Comparison of ENCODE assay signal across 10 cellular contexts in genomic region chr1:116232989-116233514, GRCh38.
DNase-seq lines count a peak whose midpoint lies in the region; ATAC-seq lines count a peak whose summit lies in the region.
"Had no signal": no experiment of that assay in that cellular context is flagged by ENCODE, and none has a peak within 500 bp of the region (broad histone marks: within the 10 kb centered on the region; RNA-seq: fewer than 3 reads in every experiment).

No MANE protein-coding gene starts in this region.

- peak; percentile 49 for ATAC-seq in central memory CD8-positive, alpha-beta T cell (replicated peaks; ENCODE audit: extremely low read depth, poor library complexity, severe bottlenecking)
- ATAC-seq: activated CD8-positive, alpha-beta memory T cell treated with anti-CD3 and anti-CD28 coated beads, Interleukin-2, amount 10 ng/mL, durations not matched to agents 7 days and 5 days had no signal

- H3K27me3 Mint-ChIP-seq in central memory CD8-positive, alpha-beta T cell: peaks cover 13% of the 10 kb centered on the region
- H3K27me3 Mint-ChIP-seq: activated CD8-positive, alpha-beta memory T cell treated with anti-CD3 and anti-CD28 coated beads, Interleukin-2, amount 10 ng/mL, durations not matched to agents 7 days and 5 days had no signal

- H3K36me3 Mint-ChIP-seq in central memory CD8-positive, alpha-beta T cell (ENCODE audit: insufficient read depth): no peaks in the 10 kb centered on the region
- H3K36me3 Mint-ChIP-seq: activated CD8-positive, alpha-beta memory T cell treated with anti-CD3 and anti-CD28 coated beads, Interleukin-2, amount 10 ng/mL, durations not matched to agents 7 days and 5 days had no signal

- H3K4me1 Mint-ChIP-seq in central memory CD8-positive, alpha-beta T cell: peaks cover 13% of the 10 kb centered on the region
- H3K4me1 Mint-ChIP-seq: activated CD8-positive, alpha-beta memory T cell treated with anti-CD3 and anti-CD28 coated beads, Interleukin-2, amount 10 ng/mL, durations not matched to agents 7 days and 5 days had no signal

- no peak overlapping the region for H3K4me3 Mint-ChIP-seq in central memory CD8-positive, alpha-beta T cell
- H3K4me3 Mint-ChIP-seq: activated CD8-positive, alpha-beta memory T cell treated with anti-CD3 and anti-CD28 coated beads, Interleukin-2, amount 10 ng/mL, durations not matched to agents 7 days and 5 days had no signal

- DNase-seq in activated T-cell treated with anti-CD3 and anti-CD28 coated beads, Interleukin-2, amount 50 U/mL, for 1 hour: peak; percentile 27
- DNase-seq in activated T-cell treated with anti-CD3 and anti-CD28 coated beads, Interleukin-2, amount 50 U/mL, for 48 hours: no peak
- peak; percentile 20 for DNase-seq in M059J (ENCODE audit: low read depth)
- no peak for DNase-seq in central memory CD8-positive, alpha-beta T cell (ENCODE audit: low spot score in 2 of 2)
- peak; percentile 69 for DNase-seq in renal cortical epithelial cell (ENCODE audit: low read depth)
- no peak for DNase-seq in effector CD8-positive, alpha-beta T cell (lab: John Stamatoyannopoulos, UW)
- DNase-seq in superior temporal gyrus (ENCODE audit: extremely low spot score): no peak
- no peak for DNase-seq in SKM-1 treated with dmso at 0.1 percent for 144 hours (lab: John Stamatoyannopoulos, UW; ENCODE audit: unreplicated experiment)
- DNase-seq: activated CD8-positive, alpha-beta memory T cell treated with anti-CD3 and anti-CD28 coated beads, Interleukin-2, amount 10 ng/mL, durations not matched to agents 7 days and 5 days; stimulated activated CD4-positive, alpha-beta T cell treated with anti-CD3 and anti-CD28 coated beads, Interleukin-2, amount 100 ng/mL, for 48 hours had no signal

- no peak overlapping the region for H3K27ac Mint-ChIP-seq in central memory CD8-positive, alpha-beta T cell (ENCODE audit: low read depth)
- H3K27ac Mint-ChIP-seq: activated CD8-positive, alpha-beta memory T cell treated with anti-CD3 and anti-CD28 coated beads, Interleukin-2, amount 10 ng/mL, durations not matched to agents 7 days and 5 days had no signal

- no peaks in the 10 kb centered on the region for H3K9me3 Mint-ChIP-seq in central memory CD8-positive, alpha-beta T cell

Comparison
In these comparisons a context has a peak if more than half of its experiments do, and no peak if none do; other contexts are left out.
1. DNase-seq: peak in activated T-cell treated with anti-CD3 and anti-CD28 coated beads, Interleukin-2, amount 50 U/mL, for 1 hour (single experiment), M059J (single experiment) and renal cortical epithelial cell (single experiment); none in activated T-cell treated with anti-CD3 and anti-CD28 coated beads, Interleukin-2, amount 50 U/mL, for 48 hours (0 of 2), central memory CD8-positive, alpha-beta T cell (0 of 2), effector CD8-positive, alpha-beta T cell (single experiment), superior temporal gyrus (single experiment) and SKM-1 treated with dmso at 0.1 percent for 144 hours (single experiment).